8 cellular contexts compared by ENCODE assay signal in genomic region chr2:216696751-216697560, GRCh38. TPM values are rescaled to one million over a fixed set of nuclear protein-coding genes. Genes with fewer than 3 reads are reported as not detected.
DNase-seq lines count a peak whose midpoint lies in the region; ATAC-seq and TF ChIP-seq lines count a peak whose summit lies in the region.

No MANE protein-coding gene starts in this region.

- peak; percentile 78 for TF ChIP-seq CTCF in Loucy (conservative IDR thresholded peaks at IDR 0.05; ENCODE audit: low read length)

- peak overlapping the region; percentile 89 for H3K4me2 ChIP-seq in Loucy (ENCODE audit: low read depth, low read length, poor library complexity, severe bottlenecking)

- peak overlapping the region in 1 of 2 donors; percentile 39 for H3K27ac ChIP-seq in aorta (ENCODE audit: low read depth in 1 of 2, low read length in 2 of 2)

- H4K20me1 ChIP-seq in Loucy (ENCODE audit: insufficient read depth, low read length, poor library complexity, severe bottlenecking) = no peaks in the 10 kb centered on the region

- no peaks in the 10 kb centered on the region for H3K36me3 ChIP-seq in Loucy (ENCODE audit: insufficient read depth, low read length)
- H3K36me3 ChIP-seq in aorta (ENCODE audit: control insufficient read depth in 1 of 2, insufficient read depth in 2 of 2, low read length in 1 of 2) = no peaks in the 10 kb centered on the region

- intact Hi-C loops in aorta (cut with DNase I) = loop anchor here (2.0 to 10.0 kb wide), 17 partner anchors 80 to 1055 kb away; no protein-coding TSS in a partner anchor

- DNase-seq in DMS 273 (lab: John Stamatoyannopoulos, UW; ENCODE audit: unreplicated experiment) (peak; percentile 78), amniotic epithelial cell (ENCODE audit: low read depth) (peak; percentile 46), left kidney (ENCODE audit: low read depth, low spot score) (peak; percentile 69), aorta (no peak)
- DNase-seq in stimulated activated CD4-positive, alpha-beta T cell treated with anti-CD3 and anti-CD28 coated beads, Interleukin-12 subunit alpha, Interleukin-12 subunit beta, amount 100 ng/mL, for 4 hours = no peak

- H3K9me3 ChIP-seq in Loucy (ENCODE audit: insufficient read depth, low read depth, low read length) = no peaks in the 10 kb centered on the region
- no peaks in the 10 kb centered on the region for H3K9me3 ChIP-seq in aorta (ENCODE audit: control insufficient read depth, low read length)

- peak overlapping the region; percentile 9 for H3K4me3 ChIP-seq in Loucy (ENCODE audit: low read length, poor library complexity, severe bottlenecking)
- no peak overlapping the region for H3K4me3 ChIP-seq in aorta (ENCODE audit: low read length in 2 of 2)

- ATAC-seq in GM19463 (IDR thresholded peaks at IDR 0.05; ENCODE audit: unreplicated experiment) = no peak
- no peak for ATAC-seq in aorta (ENCODE audit: low FRiP score)
- no peak for ATAC-seq in GM21360 (IDR thresholded peaks at IDR 0.05; ENCODE audit: unreplicated experiment)

- WGBS in aorta, 2 donors = 23 to 26% methylated on average over 7 of the region's 7 CpGs

- H3K9ac ChIP-seq in Loucy (ENCODE audit: low read depth, low read length, poor library complexity, severe bottlenecking) = no peak overlapping the region

- H3K9me2 ChIP-seq in Loucy (replicated peaks; ENCODE audit: low read depth, low read length) = no peaks in the 10 kb centered on the region

- no peaks in the 10 kb centered on the region for H3K79me2 ChIP-seq in Loucy (ENCODE audit: insufficient read depth, low read length)

- peak overlapping the region; percentile 82 for H2AFZ ChIP-seq in Loucy (ENCODE audit: low read length)

- H3K27me3 ChIP-seq in Loucy (ENCODE audit: insufficient read depth, low read length, poor library complexity, severe bottlenecking) (peaks cover 9% of the 10 kb centered on the region), aorta (ENCODE audit: control insufficient read depth in 1 of 2, insufficient read depth in 2 of 2, low read length in 1 of 2) (no peaks in the 10 kb centered on the region)

- H3K4me1 ChIP-seq in Loucy (ENCODE audit: insufficient read depth, low read length, poor library complexity, severe bottlenecking) = peaks cover 33% of the 10 kb centered on the region
- peaks cover 0 to 7% of the 10 kb centered on the region in 2 donors for H3K4me1 ChIP-seq in aorta (ENCODE audit: control insufficient read depth in 1 of 2, insufficient read depth in 2 of 2, low read length in 2 of 2)

- H3F3A ChIP-seq in Loucy (ENCODE audit: low read depth) = peaks cover 3% of the 10 kb centered on the region; the same call in 1 of the 2 replicates

RNA-seq across cellular contexts. Expression of gene IGFBP5, which starts 1.6 kb away (rescaled TPM):
- total RNA-seq in aorta = 1,000 to 10,000 TPM in 1 of 2 donors, 100 to 1,000 TPM in 1; 808 to 1,222 TPM
- 100 to 1,000 TPM; 123 to 385 TPM for polyA plus RNA-seq in aorta

Comparison
In these comparisons a context has a peak if more than half of its experiments do, and no peak if none do; other contexts are left out.
1. DNase-seq: peak in DMS 273 (single experiment), amniotic epithelial cell (single experiment) and left kidney (single experiment); none in stimulated activated CD4-positive, alpha-beta T cell treated with anti-CD3 and anti-CD28 coated beads, Interleukin-12 subunit alpha, Interleukin-12 subunit beta, amount 100 ng/mL, for 4 hours (single experiment) and aorta (0 of 2).